1 cellular context compared by ENCODE assay signal in the genomic region with DNA sequence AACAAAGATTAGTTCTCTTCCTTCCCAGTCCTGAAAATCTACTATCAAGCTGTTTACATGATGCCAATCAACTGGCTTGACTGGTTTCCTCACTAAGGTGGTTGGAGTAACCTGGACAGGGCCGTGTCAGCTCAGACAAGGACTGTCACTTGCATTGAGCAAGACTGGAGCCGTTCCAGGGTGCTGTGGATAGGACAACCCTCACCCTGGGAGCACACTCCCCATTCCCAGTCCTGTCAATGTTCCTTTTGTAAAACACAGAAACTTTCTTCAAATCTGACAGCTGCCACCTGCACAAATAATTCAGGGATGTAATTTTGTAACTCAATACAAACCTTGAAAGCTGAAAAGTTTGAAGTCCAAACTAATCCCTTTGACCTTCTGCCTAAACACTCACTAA.
A peak's percentile ranks its signal among the peaks of the same experiment; 100 is the strongest.
TF ChIP-seq lines count a peak whose summit lies in the region.

No MANE protein-coding gene starts in this region.

TF ChIP-seq in HepG2, 621 proteins besides CTCF, POLR2A, EP300 and RAD21 (continued from another document and continues in another):
- TF ChIP-seq, protein P1, sequence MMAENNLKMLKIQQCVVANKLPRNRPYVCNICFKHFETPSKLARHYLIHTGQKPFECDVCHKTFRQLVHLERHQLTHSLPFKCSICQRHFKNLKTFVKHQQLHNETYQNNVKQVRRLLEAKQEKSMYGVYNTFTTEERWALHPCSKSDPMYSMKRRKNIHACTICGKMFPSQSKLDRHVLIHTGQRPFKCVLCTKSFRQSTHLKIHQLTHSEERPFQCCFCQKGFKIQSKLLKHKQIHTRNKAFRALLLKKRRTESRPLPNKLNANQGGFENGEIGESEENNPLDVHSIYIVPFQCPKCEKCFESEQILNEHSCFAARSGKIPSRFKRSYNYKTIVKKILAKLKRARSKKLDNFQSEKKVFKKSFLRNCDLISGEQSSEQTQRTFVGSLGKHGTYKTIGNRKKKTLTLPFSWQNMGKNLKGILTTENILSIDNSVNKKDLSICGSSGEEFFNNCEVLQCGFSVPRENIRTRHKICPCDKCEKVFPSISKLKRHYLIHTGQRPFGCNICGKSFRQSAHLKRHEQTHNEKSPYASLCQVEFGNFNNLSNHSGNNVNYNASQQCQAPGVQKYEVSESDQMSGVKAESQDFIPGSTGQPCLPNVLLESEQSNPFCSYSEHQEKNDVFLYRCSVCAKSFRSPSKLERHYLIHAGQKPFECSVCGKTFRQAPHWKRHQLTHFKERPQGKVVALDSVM (CRISPR knock-in tag; IDR thresholded peaks at IDR 0.05) = no peak
- TF ChIP-seq, protein P2, sequence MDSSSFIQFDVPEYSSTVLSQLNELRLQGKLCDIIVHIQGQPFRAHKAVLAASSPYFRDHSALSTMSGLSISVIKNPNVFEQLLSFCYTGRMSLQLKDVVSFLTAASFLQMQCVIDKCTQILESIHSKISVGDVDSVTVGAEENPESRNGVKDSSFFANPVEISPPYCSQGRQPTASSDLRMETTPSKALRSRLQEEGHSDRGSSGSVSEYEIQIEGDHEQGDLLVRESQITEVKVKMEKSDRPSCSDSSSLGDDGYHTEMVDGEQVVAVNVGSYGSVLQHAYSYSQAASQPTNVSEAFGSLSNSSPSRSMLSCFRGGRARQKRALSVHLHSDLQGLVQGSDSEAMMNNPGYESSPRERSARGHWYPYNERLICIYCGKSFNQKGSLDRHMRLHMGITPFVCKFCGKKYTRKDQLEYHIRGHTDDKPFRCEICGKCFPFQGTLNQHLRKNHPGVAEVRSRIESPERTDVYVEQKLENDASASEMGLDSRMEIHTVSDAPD (CRISPR knock-in tag; IDR thresholded peaks at IDR 0.05) = no peak
- no peak for TF ChIP-seq FOXP1 (IDR thresholded peaks at IDR 0.05)
- TF ChIP-seq FOXP1 (CRISPR knock-in tag; IDR thresholded peaks at IDR 0.05) = no peak
- no peak for TF ChIP-seq JDP2 (CRISPR knock-in tag; IDR thresholded peaks at IDR 0.05; ENCODE audit: borderline replicate concordance)
- TF ChIP-seq ZBTB4 (CRISPR knock-in tag; IDR thresholded peaks at IDR 0.05; ENCODE audit: borderline replicate concordance) = no peak
- TF ChIP-seq, protein P3, sequence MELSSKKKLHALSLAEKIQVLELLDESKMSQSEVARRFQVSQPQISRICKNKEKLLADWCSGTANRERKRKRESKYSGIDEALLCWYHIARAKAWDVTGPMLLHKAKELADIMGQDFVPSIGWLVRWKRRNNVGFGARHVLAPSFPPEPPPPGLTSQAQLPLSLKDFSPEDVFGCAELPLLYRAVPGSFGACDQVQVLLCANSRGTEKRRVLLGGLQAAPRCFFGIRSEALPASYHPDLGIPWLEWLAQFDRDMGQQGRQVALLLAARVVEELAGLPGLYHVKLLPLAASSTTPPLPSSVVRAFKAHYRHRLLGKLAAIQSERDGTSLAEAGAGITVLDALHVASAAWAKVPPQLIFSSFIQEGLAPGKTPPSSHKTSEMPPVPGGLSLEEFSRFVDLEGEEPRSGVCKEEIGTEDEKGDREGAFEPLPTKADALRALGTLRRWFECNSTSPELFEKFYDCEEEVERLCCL (CRISPR knock-in tag; IDR thresholded peaks at IDR 0.05; ENCODE audit: borderline replicate concordance) = no peak
- TF ChIP-seq ZSCAN25 (CRISPR knock-in tag; IDR thresholded peaks at IDR 0.05) = no peak
- TF ChIP-seq ZNF83 (CRISPR knock-in tag; IDR thresholded peaks at IDR 0.05; ENCODE audit: borderline replicate concordance) = no peak
- TF ChIP-seq XRCC5 (optimal IDR thresholded peaks at IDR 0.05; ENCODE audit: low read length) = no peak
- TF ChIP-seq DPF2 (CRISPR knock-in tag; IDR thresholded peaks at IDR 0.05; ENCODE audit: borderline replicate concordance, low read depth) = no peak
- TF ChIP-seq KDM3A (CRISPR knock-in tag; IDR thresholded peaks at IDR 0.05; ENCODE audit: low read depth) = no peak
- peak; percentile 59; the same call in 1 of the 2 replicates for TF ChIP-seq BCL6 (CRISPR knock-in tag; IDR thresholded peaks at IDR 0.05)
- TF ChIP-seq ZNF282 (IDR thresholded peaks at IDR 0.05; ENCODE audit: partially characterized antibody) = no peak
- no peak for TF ChIP-seq ZFP82 (CRISPR knock-in tag; IDR thresholded peaks at IDR 0.05; ENCODE audit: borderline replicate concordance)
- TF ChIP-seq SIN3A (IDR thresholded peaks at IDR 0.05; ENCODE audit: borderline replicate concordance, low read depth, low read length) = no peak
- TF ChIP-seq, protein P4, sequence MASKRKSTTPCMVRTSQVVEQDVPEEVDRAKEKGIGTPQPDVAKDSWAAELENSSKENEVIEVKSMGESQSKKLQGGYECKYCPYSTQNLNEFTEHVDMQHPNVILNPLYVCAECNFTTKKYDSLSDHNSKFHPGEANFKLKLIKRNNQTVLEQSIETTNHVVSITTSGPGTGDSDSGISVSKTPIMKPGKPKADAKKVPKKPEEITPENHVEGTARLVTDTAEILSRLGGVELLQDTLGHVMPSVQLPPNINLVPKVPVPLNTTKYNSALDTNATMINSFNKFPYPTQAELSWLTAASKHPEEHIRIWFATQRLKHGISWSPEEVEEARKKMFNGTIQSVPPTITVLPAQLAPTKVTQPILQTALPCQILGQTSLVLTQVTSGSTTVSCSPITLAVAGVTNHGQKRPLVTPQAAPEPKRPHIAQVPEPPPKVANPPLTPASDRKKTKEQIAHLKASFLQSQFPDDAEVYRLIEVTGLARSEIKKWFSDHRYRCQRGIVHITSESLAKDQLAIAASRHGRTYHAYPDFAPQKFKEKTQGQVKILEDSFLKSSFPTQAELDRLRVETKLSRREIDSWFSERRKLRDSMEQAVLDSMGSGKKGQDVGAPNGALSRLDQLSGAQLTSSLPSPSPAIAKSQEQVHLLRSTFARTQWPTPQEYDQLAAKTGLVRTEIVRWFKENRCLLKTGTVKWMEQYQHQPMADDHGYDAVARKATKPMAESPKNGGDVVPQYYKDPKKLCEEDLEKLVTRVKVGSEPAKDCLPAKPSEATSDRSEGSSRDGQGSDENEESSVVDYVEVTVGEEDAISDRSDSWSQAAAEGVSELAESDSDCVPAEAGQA (IDR thresholded peaks at IDR 0.05; ENCODE audit: low read depth) = no peak
- TF ChIP-seq, protein P4 (CRISPR knock-in tag; IDR thresholded peaks at IDR 0.05; ENCODE audit: borderline replicate concordance) = no peak
- TF ChIP-seq BRD4 (CRISPR knock-in tag; IDR thresholded peaks at IDR 0.05) = no peak
- TF ChIP-seq NFE2L1 (CRISPR knock-in tag; IDR thresholded peaks at IDR 0.05; ENCODE audit: borderline replicate concordance) = no peak
- no peak for TF ChIP-seq SIN3B (IDR thresholded peaks at IDR 0.05; ENCODE audit: low read length)
- no peak for TF ChIP-seq FOXA1 (IDR thresholded peaks at IDR 0.05)
- TF ChIP-seq FOXA1 (CRISPR knock-in tag; IDR thresholded peaks at IDR 0.05) = no peak
- no peak for TF ChIP-seq ATF7-NPFF (CRISPR knock-in tag; IDR thresholded peaks at IDR 0.05; ENCODE audit: low read depth)
- TF ChIP-seq RBM22 (optimal IDR thresholded peaks at IDR 0.05; ENCODE audit: low read length) = peak; percentile 8
- no peak for TF ChIP-seq ZNF749 (CRISPR knock-in tag; IDR thresholded peaks at IDR 0.05; ENCODE audit: borderline replicate concordance)
- TF ChIP-seq ZNF484 (CRISPR knock-in tag; IDR thresholded peaks at IDR 0.05; ENCODE audit: borderline replicate concordance, low read depth) = no peak
- no peak for TF ChIP-seq REPIN1 (CRISPR knock-in tag; IDR thresholded peaks at IDR 0.05; ENCODE audit: borderline replicate concordance, low read depth)
- no peak for TF ChIP-seq AHR (CRISPR knock-in tag; IDR thresholded peaks at IDR 0.05)
- no peak for TF ChIP-seq ZNF557 (CRISPR knock-in tag; IDR thresholded peaks at IDR 0.05)
- TF ChIP-seq ZNF646 (CRISPR knock-in tag; IDR thresholded peaks at IDR 0.05) = no peak
- no peak for TF ChIP-seq NCOA2 (CRISPR knock-in tag; IDR thresholded peaks at IDR 0.05)
- TF ChIP-seq ZNF766 (CRISPR knock-in tag; IDR thresholded peaks at IDR 0.05; ENCODE audit: borderline replicate concordance) = no peak
- no peak for TF ChIP-seq ZNF556 (CRISPR knock-in tag; IDR thresholded peaks at IDR 0.05; ENCODE audit: borderline replicate concordance)
- no peak for TF ChIP-seq ZNF24 (IDR thresholded peaks at IDR 0.05)
- 0 out of 2 replicates have a peak, but pooled peaks have one; percentile 27 for TF ChIP-seq HDAC2 (CRISPR knock-in tag; IDR thresholded peaks at IDR 0.05)
- no peak for TF ChIP-seq ZKSCAN1 (IDR thresholded peaks at IDR 0.05; ENCODE audit: low read length)
- peak; percentile 43 for TF ChIP-seq GATAD2A (CRISPR knock-in tag; IDR thresholded peaks at IDR 0.05)
- TF ChIP-seq ZNF121 (CRISPR knock-in tag; IDR thresholded peaks at IDR 0.05) = no peak
- peak; percentile 62; the same call in 1 of the 2 replicates for TF ChIP-seq CEBPB (IDR thresholded peaks at IDR 0.05; ENCODE audit: borderline replicate concordance, low read depth, low read length)
